Comparison of ENCODE assay signal across 23 cellular contexts in the genomic region with DNA sequence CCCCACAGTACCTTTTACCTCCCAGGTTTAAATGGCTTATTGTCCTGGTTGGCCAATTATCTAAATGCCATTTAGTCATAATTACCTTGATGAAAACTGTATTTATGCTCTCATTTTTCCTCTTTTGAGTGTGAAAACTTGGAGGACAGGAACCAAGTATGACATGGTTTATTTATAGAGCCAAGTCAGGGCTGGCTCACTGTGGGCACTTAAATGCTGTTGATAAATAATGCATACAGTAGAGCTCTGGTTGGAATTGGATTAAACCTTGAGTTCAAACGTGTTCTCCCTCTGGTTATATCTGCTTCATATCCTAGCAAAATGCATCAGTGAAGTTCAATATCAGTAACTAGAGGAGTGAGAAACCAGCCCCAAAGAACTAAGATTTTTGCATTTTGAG.
DNase-seq lines count a peak whose midpoint lies in the region; ATAC-seq and TF ChIP-seq lines count a peak whose summit lies in the region.
"Had no signal": no experiment of that assay in that cellular context is flagged by ENCODE, and none has a peak within 500 bp of the region (broad histone marks: within the 10 kb centered on the region; RNA-seq: fewer than 3 reads in every experiment).

No MANE protein-coding gene starts in this region.

- intact Hi-C loops in PC-3 (cut with micrococcal nuclease), result no loop called here

- peak overlapping the region; percentile 46 to 80 (median 72); a peak in 19 of 22 replicates for H3K4me2 ChIP-seq in BLaER1 treated with 17β-estradiol and CSF1 and Interleukin-3, amounts not matched to agents 10 nM and 100 nM
- H3K4me2 ChIP-seq in PC-3 (ENCODE audit: low read length), result no peak overlapping the region
- no peak overlapping the region for H3K4me2 ChIP-seq in GM23248 (ENCODE audit: unreplicated experiment)

- H3K79me2 ChIP-seq in PC-3 (ENCODE audit: low read length) (no peaks in the 10 kb centered on the region), GM23248 (ENCODE audit: insufficient read depth) (no peaks in the 10 kb centered on the region)

- H3K9me2 ChIP-seq in PC-3 (replicated peaks; ENCODE audit: low read length), result no peaks in the 10 kb centered on the region
- H3K9me2 ChIP-seq in GM23248 (ENCODE audit: insufficient read depth), result no peaks in the 10 kb centered on the region

- H3K4me3 ChIP-seq in BLaER1 treated with 17β-estradiol and CSF1 and Interleukin-3, amounts not matched to agents 10 nM and 100 nM, result no peak overlapping the region
- H3K4me3 ChIP-seq in PC-3 (ENCODE audit: low read length) (no peak overlapping the region), GM23248 (no peak overlapping the region)
- H3K4me3 ChIP-seq: dorsolateral prefrontal cortex, psoas muscle had no signal

- peaks cover 8 to 21% (median 18%) of the 10 kb centered on the region in 11 experiments; a peak in 21 of 22 replicates for H3K9me3 ChIP-seq in BLaER1 treated with 17β-estradiol and CSF1 and Interleukin-3, amounts not matched to agents 10 nM and 100 nM (replicated peaks in 1 of 11)
- H3K9me3 ChIP-seq in PC-3 (ENCODE audit: low read length), result no peaks in the 10 kb centered on the region
- peaks cover 4% of the 10 kb centered on the region for H3K9me3 ChIP-seq in GM23248 (ENCODE audit: low read depth)
- H3K9me3 ChIP-seq: neutrophil, psoas muscle had no signal

- no TSS peak for BruUV-seq in PC-3 (replicated peaks; lab: Mats Ljungman, UMichigan)

- no peak overlapping the region for H2AFZ ChIP-seq in PC-3 (ENCODE audit: low read length)
- no peak overlapping the region for H2AFZ ChIP-seq in GM23248

- H3K27me3 ChIP-seq in BLaER1 treated with 17β-estradiol and CSF1 and Interleukin-3, amounts not matched to agents 10 nM and 100 nM, result no peaks in the 10 kb centered on the region
- H3K27me3 ChIP-seq in PC-3 (ENCODE audit: low read length), result no peaks in the 10 kb centered on the region
- H3K27me3 ChIP-seq in GM23248 (replicated peaks; ENCODE audit: insufficient read depth), result no peaks in the 10 kb centered on the region
- H3K27me3 ChIP-seq: dorsolateral prefrontal cortex, neutrophil had no signal

- no peak for ATAC-seq in PC-3
- no peak for ATAC-seq in GM21737 (IDR thresholded peaks at IDR 0.05; ENCODE audit: unreplicated experiment)
- ATAC-seq: activated naive CD4-positive, alpha-beta T cell treated with anti-CD3 and anti-CD28 coated beads, Interleukin-2, amount 50 U/mL, for 72 hours; activated T-helper 17 cell treated with anti-CD3 and anti-CD28 coated beads, Interleukin-2, amount 50 U/mL, for 72 hours; psoas muscle had no signal

- no peak for TF ChIP-seq CTCF in PC-3 (conservative IDR thresholded peaks at IDR 0.05; ENCODE audit: low read depth, low read length)

- DNase-seq in DMS79 (lab: John Stamatoyannopoulos, UW) (peak; percentile 18), NCI-H1417 treated with DMSO at 0.1 percent for 48 hours (lab: John Stamatoyannopoulos, UW) (peak; percentile 51), PC-3 (peak; percentile 19), GM23248 (no peak), activated gamma-delta T cell treated with Interleukin-2 at 50 U/mL for 16 hours (no peak)
- DNase-seq: activated B cell treated with CpG ODN at 0.5 μM for 24 hours; aorta; CD4-positive, alpha-beta T cell; cerebellar nuclear complex; dorsolateral prefrontal cortex; GDM1; HFFc6; NCI-H2171 treated with DMSO at 0.1 percent for 48 hours; NCI-H774; OCI-M1; psoas muscle; SHP77; T-helper 9 cell had no signal

- peak overlapping the region in 9 of 11 experiments; percentile 59 to 80 (median 73); a peak in 14 of 22 replicates for H3K27ac ChIP-seq in BLaER1 treated with 17β-estradiol and CSF1 and Interleukin-3, amounts not matched to agents 10 nM and 100 nM
- H3K27ac ChIP-seq in PC-3 (ENCODE audit: low read length) (no peak overlapping the region), GM23248 (no peak overlapping the region)
- H3K27ac ChIP-seq: neutrophil, psoas muscle had no signal

- H3F3A ChIP-seq in PC-3 (ENCODE audit: low read length, unreplicated experiment) (no peaks in the 10 kb centered on the region), GM23248 (ENCODE audit: insufficient read depth) (no peaks in the 10 kb centered on the region)

- H3K36me3 ChIP-seq in BLaER1 treated with 17β-estradiol and CSF1 and Interleukin-3, amounts not matched to agents 10 nM and 100 nM, result no peaks in the 10 kb centered on the region
- H3K36me3 ChIP-seq in PC-3 (ENCODE audit: low read depth, low read length), result no peaks in the 10 kb centered on the region
- no peaks in the 10 kb centered on the region for H3K36me3 ChIP-seq in GM23248 (ENCODE audit: low read depth)
- H3K36me3 ChIP-seq: neutrophil had no signal

- no peaks in the 10 kb centered on the region for H4K20me1 ChIP-seq in BLaER1 treated with 17β-estradiol and CSF1 and Interleukin-3, amounts not matched to agents 10 nM and 100 nM
- H4K20me1 ChIP-seq in PC-3 (ENCODE audit: low read length) (no peaks in the 10 kb centered on the region), GM23248 (ENCODE audit: insufficient read depth) (no peaks in the 10 kb centered on the region)

- H3K9ac ChIP-seq in BLaER1 treated with 17β-estradiol and CSF1 and Interleukin-3, amounts not matched to agents 10 nM and 100 nM, result peak overlapping the region in 1 of 11 experiments; percentile 46; a peak in 1 of 22 replicates
- no peak overlapping the region for H3K9ac ChIP-seq in PC-3 (ENCODE audit: low read length)
- no peak overlapping the region for H3K9ac ChIP-seq in GM23248

- 0 to 7% methylated on average over 1 of the region's 1 CpG for WGBS in GM23248 (ENCODE audit: low coverage in 1 of 2, low lambda C conversion rate in 2 of 2, missing lambda C conversion rate in 2 of 2), 2 experiments

- in situ Hi-C loops in GM23248 (cut with MboI), result no loop called here

- peaks cover 30 to 44% (median 33%) of the 10 kb centered on the region in 10 experiments for H3K4me1 ChIP-seq in BLaER1 treated with 17β-estradiol and CSF1 and Interleukin-3, amounts not matched to agents 10 nM and 100 nM
- H3K4me1 ChIP-seq in PC-3 (ENCODE audit: insufficient read depth, low read length) (peaks cover 35% of the 10 kb centered on the region), GM23248 (ENCODE audit: insufficient read depth) (no peaks in the 10 kb centered on the region)
- H3K4me1 ChIP-seq: psoas muscle had no signal

- POLR2A ChIA-PET in PC-3 (lab: Charles Lee; ENCODE audit: unreplicated experiment), result no interaction called here

- CTCF ChIA-PET in PC-3 (lab: Charles Lee), result interaction anchor here (0.6 kb wide), 1 partner anchor 12 kb away, joined by 3 read pairs; no protein-coding TSS in a partner anchor

Comparison
In these comparisons a context has a peak if more than half of its experiments do, and no peak if none do; other contexts are left out.
1. H3K27ac ChIP-seq: peak in BLaER1 treated with 17β-estradiol and CSF1 and Interleukin-3, amounts not matched to agents 10 nM and 100 nM (9 of 11); none in PC-3 (single experiment) and GM23248 (single experiment).
2. H3K4me2 ChIP-seq: peak in BLaER1 treated with 17β-estradiol and CSF1 and Interleukin-3, amounts not matched to agents 10 nM and 100 nM (11 of 11); none in PC-3 (single experiment) and GM23248 (single experiment).
3. DNase-seq: peak in DMS79 (single experiment), NCI-H1417 treated with DMSO at 0.1 percent for 48 hours (single experiment) and PC-3 (single experiment); none in GM23248 (single experiment) and activated gamma-delta T cell treated with Interleukin-2 at 50 U/mL for 16 hours (single experiment).